Comparison of ENCODE assay signal across 23 cellular contexts in genomic region chr7:148115308-148115707, GRCh38.
DNase-seq lines count a peak whose midpoint lies in the region; ATAC-seq, FAIRE-seq and TF ChIP-seq lines count a peak whose summit lies in the region.
"Had no signal": no experiment of that assay in that cellular context is flagged by ENCODE, and none has a peak within 500 bp of the region (broad histone marks: within the 10 kb centered on the region; RNA-seq: fewer than 3 reads in every experiment).

No MANE protein-coding gene starts in this region.

- TF ChIP-seq POLR2A in H54 (IDR thresholded peaks at IDR 0.05; ENCODE audit: low read depth, low read length), result no peak

- no peak overlapping the region for H3K4me3 ChIP-seq in GM23338
- H3K4me3 ChIP-seq in SK-N-MC, result no peak overlapping the region
- no peak overlapping the region for H3K4me3 ChIP-seq in hepatocyte
- H3K4me3 ChIP-seq: A549 had no signal

- H3K9me2 ChIP-seq in GM23338 (ENCODE audit: insufficient read depth), result no peaks in the 10 kb centered on the region
- H3K9me2 ChIP-seq in hepatocyte (replicated peaks; ENCODE audit: insufficient read depth), result no peaks in the 10 kb centered on the region

- peaks cover 13% of the 10 kb centered on the region for H3K4me1 Mint-ChIP-seq in GM23338
- H3K4me1 Mint-ChIP-seq in nephron, result peaks cover 16% of the 10 kb centered on the region
- H3K4me1 Mint-ChIP-seq in activated CD4-positive, alpha-beta memory T cell treated with anti-CD3 and anti-CD28 coated beads, Interleukin-2, amount 10 ng/mL, durations not matched to agents 7 days and 5 days, result peaks cover 4% of the 10 kb centered on the region
- H3K4me1 Mint-ChIP-seq in endothelial cell (ENCODE audit: unreplicated experiment), result no peaks in the 10 kb centered on the region

- WGBS in hepatocyte (ENCODE audit: low lambda C conversion rate, missing lambda C conversion rate), result 55% methylated on average over 5 of the region's 5 CpGs

- no peaks in the 10 kb centered on the region for H4K20me1 ChIP-seq in GM23338 (replicated peaks; ENCODE audit: insufficient read depth)
- H4K20me1 ChIP-seq in hepatocyte (ENCODE audit: insufficient read depth, poor library complexity, severe bottlenecking), result no peaks in the 10 kb centered on the region

- H3K9me3 ChIP-seq in SK-N-MC (ENCODE audit: low read depth, low read length), result no peaks in the 10 kb centered on the region
- no peaks in the 10 kb centered on the region for H3K9me3 ChIP-seq in hepatocyte (ENCODE audit: low read depth)
- H3K9me3 ChIP-seq: A549 had no signal

- no peak for TF ChIP-seq CTCF in GM23338 (conservative IDR thresholded peaks at IDR 0.05; ENCODE audit: low read depth in 2 of 2)
- no peak for TF ChIP-seq CTCF in hepatocyte (IDR thresholded peaks at IDR 0.05; ENCODE audit: poor library complexity)
- TF ChIP-seq CTCF in nephron (IDR thresholded peaks at IDR 0.05; ENCODE audit: unreplicated experiment in 3 of 3), result no peak
- TF ChIP-seq CTCF in endothelial cell (IDR thresholded peaks at IDR 0.05; ENCODE audit: unreplicated experiment), result no peak

- no peaks in the 10 kb centered on the region for H3K79me2 ChIP-seq in GM23338 (replicated peaks; ENCODE audit: insufficient read depth)
- no peaks in the 10 kb centered on the region for H3K79me2 ChIP-seq in hepatocyte

- H3K27me3 Mint-ChIP-seq in GM23338 (ENCODE audit: insufficient read depth, low read depth, poor library complexity) (peaks cover 9% of the 10 kb centered on the region), nephron (ENCODE audit: low read depth) (peaks cover 5% of the 10 kb centered on the region), endothelial cell (ENCODE audit: unreplicated experiment) (peaks cover 3% of the 10 kb centered on the region)
- H3K27me3 Mint-ChIP-seq in activated CD4-positive, alpha-beta memory T cell treated with anti-CD3 and anti-CD28 coated beads, Interleukin-2, amount 10 ng/mL, durations not matched to agents 7 days and 5 days, result no peaks in the 10 kb centered on the region

- H3K27ac Mint-ChIP-seq in GM23338 (no peak overlapping the region), nephron (peak overlapping the region in 2 of 3 experiments; percentile 14 to 58), endothelial cell (ENCODE audit: unreplicated experiment) (no peak overlapping the region)
- no peak overlapping the region for H3K27ac Mint-ChIP-seq in activated CD4-positive, alpha-beta memory T cell treated with anti-CD3 and anti-CD28 coated beads, Interleukin-2, amount 10 ng/mL, durations not matched to agents 7 days and 5 days
- H3K27ac Mint-ChIP-seq: CD4-positive, alpha-beta memory T cell had no signal

- no peaks in the 10 kb centered on the region for H3K27me3 ChIP-seq in GM23338 (ENCODE audit: insufficient read depth)
- H3K27me3 ChIP-seq in hepatocyte, result no peaks in the 10 kb centered on the region

- H3K9ac ChIP-seq in SK-N-MC (ENCODE audit: insufficient read length), result no peak overlapping the region

- CTCF ChIA-PET in activated CD4-positive, alpha-beta memory T cell treated with anti-CD3 and anti-CD28 coated beads, Interleukin-2, amount 10 ng/mL, durations not matched to agents 7 days and 5 days (lab: Charles Lee), result no interaction called here

- ATAC-seq in GM23338, result peak; percentile 52
- ATAC-seq in HG03175 (IDR thresholded peaks at IDR 0.05; ENCODE audit: unreplicated experiment), result no peak
- ATAC-seq: A549 had no signal

- H3K36me3 Mint-ChIP-seq in GM23338 (ENCODE audit: low read depth) (no peaks in the 10 kb centered on the region), nephron (ENCODE audit: low read depth) (no peaks in the 10 kb centered on the region), endothelial cell (ENCODE audit: low read depth, unreplicated experiment) (no peaks in the 10 kb centered on the region)
- no peaks in the 10 kb centered on the region for H3K36me3 Mint-ChIP-seq in activated CD4-positive, alpha-beta memory T cell treated with anti-CD3 and anti-CD28 coated beads, Interleukin-2, amount 10 ng/mL, durations not matched to agents 7 days and 5 days (ENCODE audit: low read depth)
- H3K36me3 Mint-ChIP-seq: CD4-positive, alpha-beta memory T cell had no signal

- H3K27ac ChIP-seq in GM23338 (ENCODE audit: low read depth) (no peak overlapping the region), SK-N-MC (0 out of 2 replicates have a peak overlapping the region, but pooled peaks have one; percentile 19), hepatocyte (no peak overlapping the region)
- H3K27ac ChIP-seq: A549 had no signal

- no peaks in the 10 kb centered on the region for H3K36me3 ChIP-seq in GM23338 (ENCODE audit: insufficient read depth)
- H3K36me3 ChIP-seq in SK-N-MC (ENCODE audit: insufficient read depth, low read length), result no peaks in the 10 kb centered on the region
- H3K36me3 ChIP-seq in hepatocyte (replicated peaks; ENCODE audit: insufficient read depth, low read depth), result no peaks in the 10 kb centered on the region

- H2AFZ ChIP-seq in GM23338, result no peak overlapping the region
- no peak overlapping the region for H2AFZ ChIP-seq in hepatocyte

- no peak overlapping the region for H3K4me2 ChIP-seq in GM23338
- no peak overlapping the region for H3K4me2 ChIP-seq in hepatocyte
- H3K4me2 ChIP-seq: A549 had no signal

- H3K4me1 ChIP-seq in GM23338 (ENCODE audit: insufficient read depth), result no peaks in the 10 kb centered on the region
- peaks cover 11% of the 10 kb centered on the region for H3K4me1 ChIP-seq in hepatocyte (ENCODE audit: insufficient read depth)
- H3K4me1 ChIP-seq: A549 had no signal

- H3F3A ChIP-seq in GM23338 (replicated peaks; ENCODE audit: low read depth), result no peaks in the 10 kb centered on the region

- FAIRE-seq in H54 (lab: Jason Lieb, UNC), result no peak
- FAIRE-seq: A549, GM12891, GM18507 had no signal

- H3K9me3 Mint-ChIP-seq in GM23338 (peaks cover 30% of the 10 kb centered on the region; the same call in 2 of the 3 replicates), nephron (peaks cover 4% of the 10 kb centered on the region), endothelial cell (ENCODE audit: unreplicated experiment) (peaks cover 9% of the 10 kb centered on the region)
- no peaks in the 10 kb centered on the region for H3K9me3 Mint-ChIP-seq in activated CD4-positive, alpha-beta memory T cell treated with anti-CD3 and anti-CD28 coated beads, Interleukin-2, amount 10 ng/mL, durations not matched to agents 7 days and 5 days
- H3K9me3 Mint-ChIP-seq: CD4-positive, alpha-beta memory T cell had no signal

- POLR2A ChIA-PET in activated CD4-positive, alpha-beta memory T cell treated with anti-CD3 and anti-CD28 coated beads, Interleukin-2, amount 10 ng/mL, durations not matched to agents 7 days and 5 days (lab: Charles Lee), result no interaction called here

- DNase-seq in GM23338 (ENCODE audit: low spot score) (no peak), SK-N-MC (ENCODE audit: low read depth, low spot score) (no peak), hepatocyte (ENCODE audit: low spot score) (peak; percentile 26), endothelial cell (ENCODE audit: low spot score) (no peak), H54 (ENCODE audit: insufficient read length, low spot score) (no peak)
- DNase-seq in activated CD4-positive, alpha-beta memory T cell treated with anti-CD3 and anti-CD28 coated beads, Interleukin-2, amount 10 ng/mL, durations not matched to agents 7 days and 5 days, result no peak
- DNase-seq: 8988T; ACHN; C1 segment of cervical spinal cord; Calu3; CD4-positive, alpha-beta memory T cell; COR-L47; DMS53; DMS79 treated with DMSO at 0.1 percent for 48 hours; GF-D8; GOT3; H7; HCEC 1CT had no signal

- H3K4me3 Mint-ChIP-seq in GM23338 (no peak overlapping the region), nephron (no peak overlapping the region), endothelial cell (ENCODE audit: unreplicated experiment) (no peak overlapping the region)
- no peak overlapping the region for H3K4me3 Mint-ChIP-seq in activated CD4-positive, alpha-beta memory T cell treated with anti-CD3 and anti-CD28 coated beads, Interleukin-2, amount 10 ng/mL, durations not matched to agents 7 days and 5 days
- H3K4me3 Mint-ChIP-seq: CD4-positive, alpha-beta memory T cell had no signal

TF ChIP-seq in GM23338, 12 proteins besides CTCF, POLR2A, EP300 and RAD21 (continues in another document):
- no peak for TF ChIP-seq REST (IDR thresholded peaks at IDR 0.05; ENCODE audit: unreplicated experiment)

Comparison
In these comparisons a context has a peak if more than half of its experiments do, and no peak if none do; other contexts are left out.
1. H3K27ac Mint-ChIP-seq: peak in nephron (2 of 3); none in GM23338 (single experiment), activated CD4-positive, alpha-beta memory T cell treated with anti-CD3 and anti-CD28 coated beads, Interleukin-2, amount 10 ng/mL, durations not matched to agents 7 days and 5 days (single experiment) and endothelial cell (single experiment).